Comparison of ENCODE assay signal across 24 cellular contexts in genomic region chr22:23570681-23571080, GRCh38. TPM values are rescaled to one million over a fixed set of nuclear protein-coding genes. Genes with fewer than 3 reads are reported as not detected.
"Had no signal": no experiment of that assay in that cellular context is flagged by ENCODE, and none has a peak within 500 bp of the region (broad histone marks: within the 10 kb centered on the region; RNA-seq: fewer than 3 reads in every experiment).

No MANE protein-coding gene starts in this region.

- H3K9me3 ChIP-seq: lower lobe of right lung, tibial nerve, uterus had no signal

- H3K9me3 Mint-ChIP-seq: activated CD4-positive, alpha-beta memory T cell treated with anti-CD3 and anti-CD28 coated beads, Interleukin-2, amount 10 ng/mL, durations not matched to agents 7 days and 5 days; activated naive CD8-positive, alpha-beta T cell treated with anti-CD3 and anti-CD28 coated beads, Interleukin-2, amount 10 ng/mL, durations not matched to agents 7 days and 5 days; natural killer cell treated with Interleukin-12 subunit alpha and Interleukin-12 subunit beta and Interleukin-15 and Interleukin-18, amount 100 ng/mL, for 72 hours had no signal

- H3K4me3 Mint-ChIP-seq: activated CD4-positive, alpha-beta memory T cell treated with anti-CD3 and anti-CD28 coated beads, Interleukin-2, amount 10 ng/mL, durations not matched to agents 7 days and 5 days; activated CD8-positive, alpha-beta memory T cell treated with anti-CD3 and anti-CD28 coated beads, Interleukin-2, amount 10 ng/mL, durations not matched to agents 7 days and 5 days; activated naive CD8-positive, alpha-beta T cell treated with anti-CD3 and anti-CD28 coated beads, Interleukin-2, amount 10 ng/mL, durations not matched to agents 7 days and 5 days; brain; mesothelial cell of epicardium; natural killer cell treated with Interleukin-12 subunit alpha and Interleukin-12 subunit beta and Interleukin-15 and Interleukin-18, amount 100 ng/mL, for 72 hours had no signal

- H3K27me3 ChIP-seq: uterus had no signal

- ATAC-seq: activated CD8-positive, alpha-beta memory T cell treated with anti-CD3 and anti-CD28 coated beads, Interleukin-2, amount 10 ng/mL, durations not matched to agents 7 days and 5 days; lower lobe of right lung; natural killer cell treated with Interleukin-12 subunit alpha and Interleukin-12 subunit beta and Interleukin-15 and Interleukin-18, amount 100 ng/mL, for 72 hours had no signal

- H3K4me3 ChIP-seq: dorsolateral prefrontal cortex, lower lobe of right lung, tibial nerve, uterus had no signal

- DNase-seq: activated CD4-positive, alpha-beta memory T cell treated with anti-CD3 and anti-CD28 coated beads, Interleukin-2, amount 10 ng/mL, durations not matched to agents 7 days and 5 days; activated CD4-positive, alpha-beta T cell treated with anti-CD3 and anti-CD28 coated beads for 48 hours; activated CD4-positive, CD25-positive, alpha-beta regulatory T cell; activated CD8-positive, alpha-beta memory T cell treated with anti-CD3 and anti-CD28 coated beads, Interleukin-2, amount 10 ng/mL, durations not matched to agents 7 days and 5 days; activated naive CD4-positive, alpha-beta T cell treated with Interleukin-2 at 50 U/mL for 16 hours; activated naive CD8-positive, alpha-beta T cell treated with anti-CD3 and anti-CD28 coated beads, Interleukin-2, amount 10 ng/mL, durations not matched to agents 7 days and 5 days; caudate nucleus; dorsolateral prefrontal cortex; foreskin fibroblast; islet precursor cell; lower lobe of right lung; nucleus accumbens; retina; stimulated activated CD4-positive, alpha-beta T cell treated with anti-CD3 and anti-CD28 coated beads, Interleukin-1b, Interleukin-23, amount 100 ng/mL, for 48 hours; stimulated activated CD8-positive, alpha-beta memory T cell treated with anti-CD3 and anti-CD28 coated beads, Interleukin-4, amount 100 ng/mL, for 48 hours; stimulated activated naive CD4-positive, alpha-beta T cell; T-helper 9 cell; uterus had no signal

- H3K36me3 Mint-ChIP-seq: activated CD8-positive, alpha-beta memory T cell treated with anti-CD3 and anti-CD28 coated beads, Interleukin-2, amount 10 ng/mL, durations not matched to agents 7 days and 5 days; activated naive CD8-positive, alpha-beta T cell treated with anti-CD3 and anti-CD28 coated beads, Interleukin-2, amount 10 ng/mL, durations not matched to agents 7 days and 5 days; brain; natural killer cell treated with Interleukin-12 subunit alpha and Interleukin-12 subunit beta and Interleukin-15 and Interleukin-18, amount 100 ng/mL, for 72 hours had no signal

- H3K27ac Mint-ChIP-seq: activated CD4-positive, alpha-beta memory T cell treated with anti-CD3 and anti-CD28 coated beads, Interleukin-2, amount 10 ng/mL, durations not matched to agents 7 days and 5 days; activated CD8-positive, alpha-beta memory T cell treated with anti-CD3 and anti-CD28 coated beads, Interleukin-2, amount 10 ng/mL, durations not matched to agents 7 days and 5 days; activated naive CD8-positive, alpha-beta T cell treated with anti-CD3 and anti-CD28 coated beads, Interleukin-2, amount 10 ng/mL, durations not matched to agents 7 days and 5 days; brain; mesothelial cell of epicardium; natural killer cell treated with Interleukin-12 subunit alpha and Interleukin-12 subunit beta and Interleukin-15 and Interleukin-18, amount 100 ng/mL, for 72 hours had no signal

- H3K36me3 ChIP-seq: lower lobe of right lung, tibial nerve, uterus had no signal

- H3K27ac ChIP-seq: dorsolateral prefrontal cortex, epithelial cell of prostate, lower lobe of right lung, tibial nerve, uterus had no signal

RNA-seq across cellular contexts. Expression of gene IGLL1, which starts 9.4 kb away (rescaled TPM):
- total RNA-seq: activated naive CD8-positive, alpha-beta T cell treated with anti-CD3 and anti-CD28 coated beads, Interleukin-2, amount 10 ng/mL, durations not matched to agents 7 days and 5 days; glomerular endothelial cell; lower lobe of right lung; mesothelial cell of epicardium; natural killer cell treated with Interleukin-12 subunit alpha and Interleukin-12 subunit beta and Interleukin-15 and Interleukin-18, amount 100 ng/mL, for 72 hours; tibial nerve had no signal
